16 cellular contexts compared by ENCODE assay signal in the genomic region with DNA sequence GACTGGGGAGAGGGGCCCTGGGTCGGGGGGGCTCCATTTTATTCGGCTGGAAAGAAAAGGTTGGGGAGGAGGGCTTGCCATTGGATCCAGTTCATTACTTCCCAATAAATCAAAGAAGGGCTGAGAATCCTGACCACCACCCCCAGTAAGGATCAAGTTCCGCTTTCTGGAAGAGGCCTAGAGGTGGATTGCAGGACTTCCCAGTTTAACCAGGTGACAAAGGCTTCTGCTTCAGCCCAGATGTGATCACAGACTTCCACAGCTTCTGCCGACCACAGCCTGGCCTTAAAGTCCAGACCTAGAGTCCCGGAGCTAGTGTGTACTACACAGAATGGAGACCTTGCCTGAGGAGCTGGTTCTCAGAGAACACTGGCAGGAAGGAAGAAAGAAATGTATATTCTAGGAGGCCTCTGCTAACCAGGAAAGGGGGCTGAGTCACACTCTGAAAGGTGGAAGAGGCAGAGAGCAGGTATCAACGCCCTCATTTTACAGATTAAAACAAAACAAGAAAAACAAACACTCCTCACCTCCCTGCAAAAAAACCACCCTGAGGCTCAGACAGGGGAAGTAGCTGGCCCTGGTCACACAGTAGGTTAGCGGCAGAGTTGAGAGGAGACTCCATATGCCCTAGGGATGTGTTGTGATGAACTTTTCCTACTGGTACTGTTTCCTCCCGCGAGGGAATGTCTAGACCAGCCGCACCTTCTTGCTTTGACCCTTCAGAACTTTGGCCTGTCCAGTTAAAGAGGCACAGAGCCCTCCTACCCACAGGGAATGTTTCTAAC. TPM values are rescaled to one million over a fixed set of nuclear protein-coding genes. Genes with fewer than 3 reads are reported as not detected.
DNase-seq lines count a peak whose midpoint lies in the region; ATAC-seq and TF ChIP-seq lines count a peak whose summit lies in the region.
"Had no signal": no experiment of that assay in that cellular context is flagged by ENCODE, and none has a peak within 500 bp of the region (broad histone marks: within the 10 kb centered on the region; RNA-seq: fewer than 3 reads in every experiment).

No MANE protein-coding gene starts in this region.

- no peak overlapping the region for H3K27ac ChIP-seq in MM.1S (ENCODE audit: low read length)
- H3K27ac ChIP-seq in body of pancreas: no peak overlapping the region
- H3K27ac ChIP-seq: tibial nerve had no signal

- no peaks in the 10 kb centered on the region for H3K4me1 ChIP-seq in MM.1S (ENCODE audit: low read length)
- peaks cover 22% of the 10 kb centered on the region for H3K4me1 ChIP-seq in body of pancreas

- DNase-seq in DMS53 (lab: John Stamatoyannopoulos, UW): peak; percentile 42
- no peak for DNase-seq in MM.1S
- peak; percentile 16 for DNase-seq in dermis blood vessel endothelial cell
- peak; percentile 30 for DNase-seq in nephron progenitor cell
- DNase-seq in body of pancreas: no peak
- DNase-seq in mucosa of gallbladder (ENCODE audit: low spot score): no peak
- DNase-seq in NCI-H2227 treated with DMSO at 0.1 percent for 48 hours (lab: John Stamatoyannopoulos, UW): no peak
- DNase-seq: activated CD4-positive, alpha-beta T cell treated with anti-CD3 and anti-CD28 coated beads for 4 hours; DMS79 had no signal

- H3K36me3 Mint-ChIP-seq in nephron progenitor cell (ENCODE audit: low read depth): no peaks in the 10 kb centered on the region
- H3K36me3 Mint-ChIP-seq: activated naive CD8-positive, alpha-beta T cell treated with anti-CD3 and anti-CD28 coated beads, Interleukin-2, amount 10 ng/mL, durations not matched to agents 7 days and 5 days; natural killer cell; stimulated activated effector memory CD8-positive, alpha-beta T cell treated with anti-CD3 and anti-CD28 coated beads, Interleukin-12 subunit alpha, Interleukin-12 subunit beta, amount 100 ng/mL, for 72 hours had no signal

- H3K9me2 ChIP-seq in MM.1S (replicated peaks; ENCODE audit: insufficient read depth, low read length): no peaks in the 10 kb centered on the region

- H3K4me3 ChIP-seq in MM.1S (ENCODE audit: low read length): no peak overlapping the region
- H3K4me3 ChIP-seq in body of pancreas: no peak overlapping the region

- ATAC-seq in GM18519 (IDR thresholded peaks at IDR 0.05; ENCODE audit: low FRiP score, unreplicated experiment) (no peak), body of pancreas (no peak)

- H3K79me2 ChIP-seq in MM.1S (ENCODE audit: low read length): no peaks in the 10 kb centered on the region

- H3K27me3 Mint-ChIP-seq in nephron progenitor cell (ENCODE audit: low read depth, poor library complexity): peaks cover 49% of the 10 kb centered on the region

- no peak for TF ChIP-seq POLR2A in body of pancreas (IDR thresholded peaks at IDR 0.05)

- H3K36me3 ChIP-seq in MM.1S (replicated peaks; ENCODE audit: insufficient read depth, low read length) (no peaks in the 10 kb centered on the region), body of pancreas (replicated peaks in 1 of 2; ENCODE audit: insufficient read depth in 1 of 2, low read depth in 2 of 2) (no peaks in the 10 kb centered on the region)
- H3K36me3 ChIP-seq: left lung, tibial nerve had no signal

- H3K27ac Mint-ChIP-seq in nephron progenitor cell: peak overlapping the region; percentile 79
- H3K27ac Mint-ChIP-seq: activated naive CD8-positive, alpha-beta T cell treated with anti-CD3 and anti-CD28 coated beads, Interleukin-2, amount 10 ng/mL, durations not matched to agents 7 days and 5 days; natural killer cell; stimulated activated effector memory CD8-positive, alpha-beta T cell treated with anti-CD3 and anti-CD28 coated beads, Interleukin-12 subunit alpha, Interleukin-12 subunit beta, amount 100 ng/mL, for 72 hours; T-helper 17 cell had no signal

- H2AFZ ChIP-seq in MM.1S (ENCODE audit: low read length): no peak overlapping the region

- H3K4me3 Mint-ChIP-seq in nephron progenitor cell: peak overlapping the region; percentile 67
- H3K4me3 Mint-ChIP-seq: activated naive CD8-positive, alpha-beta T cell treated with anti-CD3 and anti-CD28 coated beads, Interleukin-2, amount 10 ng/mL, durations not matched to agents 7 days and 5 days; natural killer cell; T-helper 17 cell had no signal

- peaks cover 59% of the 10 kb centered on the region for H3K4me1 Mint-ChIP-seq in nephron progenitor cell

- WGBS in body of pancreas, 2 donors: 68 to 74% methylated on average over 10 of the region's 10 CpGs

- TF ChIP-seq CTCF in MM.1S (IDR thresholded peaks at IDR 0.05; ENCODE audit: low read length) (no peak), nephron progenitor cell (IDR thresholded peaks at IDR 0.05) (no peak), body of pancreas (IDR thresholded peaks at IDR 0.05) (no peak)

- intact Hi-C loops in body of pancreas (cut with DNase I): no loop called here

- no peak overlapping the region for H3K9ac ChIP-seq in MM.1S (ENCODE audit: low read length)

- H4K20me1 ChIP-seq in MM.1S (ENCODE audit: insufficient read depth, low read length): no peaks in the 10 kb centered on the region

- peak overlapping the region; percentile 92 for H3K4me2 ChIP-seq in MM.1S (ENCODE audit: low read depth, low read length)

- H3K9me3 ChIP-seq in MM.1S (replicated peaks; ENCODE audit: insufficient read depth, low read length) (no peaks in the 10 kb centered on the region), body of pancreas (no peaks in the 10 kb centered on the region)
- H3K9me3 ChIP-seq: left lung, tibial nerve had no signal

- H3K9me3 Mint-ChIP-seq in nephron progenitor cell: no peaks in the 10 kb centered on the region
- H3K9me3 Mint-ChIP-seq: activated naive CD8-positive, alpha-beta T cell treated with anti-CD3 and anti-CD28 coated beads, Interleukin-2, amount 10 ng/mL, durations not matched to agents 7 days and 5 days; natural killer cell; stimulated activated effector memory CD8-positive, alpha-beta T cell treated with anti-CD3 and anti-CD28 coated beads, Interleukin-12 subunit alpha, Interleukin-12 subunit beta, amount 100 ng/mL, for 72 hours had no signal

- H3F3A ChIP-seq in MM.1S (ENCODE audit: insufficient read depth, low read length): no peaks in the 10 kb centered on the region

- peaks cover 20% of the 10 kb centered on the region for H3K27me3 ChIP-seq in MM.1S (replicated peaks; ENCODE audit: insufficient read depth, low read length)
- peaks cover 0 to 13% of the 10 kb centered on the region in 2 donors for H3K27me3 ChIP-seq in body of pancreas

RNA-seq across cellular contexts. Expression of gene CEMIP, which starts 1.1 kb away (rescaled TPM):
- total RNA-seq in dermis blood vessel endothelial cell (0.51 and 0.85 TPM in 2 replicates), body of pancreas (1 to 10 TPM in 1 of 2 donors, not detected in 1; 1.6 TPM), mucosa of gallbladder (1.6 TPM)

Comparison
In these comparisons a context has a peak if more than half of its experiments do, and no peak if none do; other contexts are left out.
1. DNase-seq: peak in DMS53 (single experiment), dermis blood vessel endothelial cell (single experiment) and nephron progenitor cell (single experiment); none in MM.1S (single experiment), body of pancreas (0 of 4), mucosa of gallbladder (single experiment) and NCI-H2227 treated with DMSO at 0.1 percent for 48 hours (single experiment).